In genomic region chr4:144695721-144696120, GRCh38 we compare ENCODE assay signal across 36 cellular contexts. TPM values are rescaled to one million over a fixed set of nuclear protein-coding genes. Genes with fewer than 3 reads are reported as not detected.
"Had no signal": no experiment of that assay in that cellular context is flagged by ENCODE, and none has a peak within 500 bp of the region (broad histone marks: within the 10 kb centered on the region; RNA-seq: fewer than 3 reads in every experiment).

No MANE protein-coding gene starts in this region.

- ATAC-seq: activated CD4-positive, alpha-beta T cell treated with anti-CD3 and anti-CD28 coated beads for 36 hours; activated CD4-positive, CD25-positive, alpha-beta regulatory T cell treated with anti-CD3 and anti-CD28 coated beads, Interleukin-2, amount 50 U/mL, for 24 hours; activated CD8-positive, alpha-beta memory T cell treated with anti-CD3 and anti-CD28 coated beads, Interleukin-2, amount 10 ng/mL, durations not matched to agents 7 days and 5 days; activated CD8-positive, alpha-beta T cell treated with anti-CD3 and anti-CD28 coated beads, Interleukin-2, amount 10 ng/mL, durations not matched to agents 7 days and 5 days; activated naive CD8-positive, alpha-beta T cell treated with anti-CD3 and anti-CD28 coated beads, Interleukin-2, amount 50 U/mL, for 24 hours; WTC11 had no signal

- H3K4me1 Mint-ChIP-seq: activated CD4-positive, alpha-beta memory T cell treated with anti-CD3 and anti-CD28 coated beads, Interleukin-2, amount 10 ng/mL, durations not matched to agents 7 days and 5 days; activated CD4-positive, alpha-beta T cell treated with anti-CD3 and anti-CD28 coated beads for 36 hours; activated CD4-positive, alpha-beta T cell treated with anti-CD3 and anti-CD28 coated beads, Interleukin-2, amount 10 ng/mL, durations not matched to agents 7 days and 5 days; activated CD8-positive, alpha-beta memory T cell treated with anti-CD3 and anti-CD28 coated beads, Interleukin-2, amount 10 ng/mL, durations not matched to agents 7 days and 5 days; activated naive CD4-positive, alpha-beta T cell treated with anti-CD3 and anti-CD28 coated beads, Interleukin-2, amount 10 ng/mL, durations not matched to agents 7 days and 5 days; activated naive CD4-positive, alpha-beta T cell treated with anti-CD3 and anti-CD28 coated beads, Interleukin-2, amount 50 U/mL, for 24 hours; activated naive CD8-positive, alpha-beta T cell treated with anti-CD3 and anti-CD28 coated beads, Interleukin-2, amount 10 ng/mL, durations not matched to agents 7 days and 5 days; activated naive CD8-positive, alpha-beta T cell treated with anti-CD3 and anti-CD28 coated beads, Interleukin-2, amount 50 U/mL, for 24 hours; brain; WTC11 had no signal

- H3K36me3 ChIP-seq: ascending aorta, WERI-Rb-1 had no signal

- H3K27me3 Mint-ChIP-seq: activated CD4-positive, alpha-beta memory T cell treated with anti-CD3 and anti-CD28 coated beads, Interleukin-2, amount 10 ng/mL, durations not matched to agents 7 days and 5 days; activated CD4-positive, alpha-beta T cell treated with anti-CD3 and anti-CD28 coated beads for 36 hours; activated CD4-positive, alpha-beta T cell treated with anti-CD3 and anti-CD28 coated beads, Interleukin-2, amount 10 ng/mL, durations not matched to agents 7 days and 5 days; activated CD8-positive, alpha-beta memory T cell treated with anti-CD3 and anti-CD28 coated beads, Interleukin-2, amount 10 ng/mL, durations not matched to agents 7 days and 5 days; activated naive CD4-positive, alpha-beta T cell treated with anti-CD3 and anti-CD28 coated beads, Interleukin-2, amount 10 ng/mL, durations not matched to agents 7 days and 5 days; activated naive CD8-positive, alpha-beta T cell; activated naive CD8-positive, alpha-beta T cell treated with anti-CD3 and anti-CD28 coated beads, Interleukin-2, amount 10 ng/mL, durations not matched to agents 7 days and 5 days; activated naive CD8-positive, alpha-beta T cell treated with anti-CD3 and anti-CD28 coated beads, Interleukin-2, amount 50 U/mL, for 24 hours; activated T-cell treated with anti-CD3 and anti-CD28 coated beads, Interleukin-2, amount 50 U/mL, for 24 hours had no signal

- H3K36me3 Mint-ChIP-seq: activated CD8-positive, alpha-beta memory T cell treated with anti-CD3 and anti-CD28 coated beads, Interleukin-2, amount 10 ng/mL, durations not matched to agents 7 days and 5 days; activated naive CD4-positive, alpha-beta T cell treated with anti-CD3 and anti-CD28 coated beads, Interleukin-2, amount 10 ng/mL, durations not matched to agents 7 days and 5 days; activated naive CD4-positive, alpha-beta T cell treated with anti-CD3 and anti-CD28 coated beads, Interleukin-2, amount 50 U/mL, for 24 hours; activated naive CD8-positive, alpha-beta T cell; activated naive CD8-positive, alpha-beta T cell treated with anti-CD3 and anti-CD28 coated beads, Interleukin-2, amount 10 ng/mL, durations not matched to agents 7 days and 5 days; brain; WTC11 had no signal

- H3K27ac ChIP-seq: ascending aorta, WERI-Rb-1 had no signal

- H3K4me3 Mint-ChIP-seq: activated CD4-positive, alpha-beta memory T cell treated with anti-CD3 and anti-CD28 coated beads, Interleukin-2, amount 10 ng/mL, durations not matched to agents 7 days and 5 days; activated CD4-positive, alpha-beta T cell treated with anti-CD3 and anti-CD28 coated beads for 36 hours; activated CD4-positive, alpha-beta T cell treated with anti-CD3 and anti-CD28 coated beads, Interleukin-2, amount 10 ng/mL, durations not matched to agents 7 days and 5 days; activated CD8-positive, alpha-beta memory T cell treated with anti-CD3 and anti-CD28 coated beads, Interleukin-2, amount 10 ng/mL, durations not matched to agents 7 days and 5 days; activated CD8-positive, alpha-beta T cell treated with anti-CD3 and anti-CD28 coated beads, Interleukin-2, amount 10 ng/mL, durations not matched to agents 7 days and 5 days; activated naive CD4-positive, alpha-beta T cell treated with anti-CD3 and anti-CD28 coated beads, Interleukin-2, amount 10 ng/mL, durations not matched to agents 7 days and 5 days; activated naive CD4-positive, alpha-beta T cell treated with anti-CD3 and anti-CD28 coated beads, Interleukin-2, amount 50 U/mL, for 24 hours; activated naive CD8-positive, alpha-beta T cell; activated naive CD8-positive, alpha-beta T cell treated with anti-CD3 and anti-CD28 coated beads, Interleukin-2, amount 10 ng/mL, durations not matched to agents 7 days and 5 days; activated naive CD8-positive, alpha-beta T cell treated with anti-CD3 and anti-CD28 coated beads, Interleukin-2, amount 50 U/mL, for 24 hours; activated T-cell treated with anti-CD3 and anti-CD28 coated beads, Interleukin-2, amount 50 U/mL, for 24 hours; brain; T-helper 1 cell treated with Interleukin-12 subunit alpha and Interleukin-12 subunit beta and Interleukin-4 antibody, amounts not matched to agents 30 μg/mL and 1 μg/mL, for 36 hours; T-helper 2 cell treated with Interferon-gamma antibody and Interleukin-4, amounts not matched to agents 5 μg/mL and 100 μg/mL, for 36 hours; WTC11 had no signal

- H3K4me1 ChIP-seq: ascending aorta had no signal

- DNase-seq: activated CD4-positive, alpha-beta memory T cell treated with anti-CD3 and anti-CD28 coated beads, Interleukin-2, amount 10 ng/mL, durations not matched to agents 7 days and 5 days; activated CD4-positive, alpha-beta T cell treated with anti-CD3 and anti-CD28 coated beads for 1 hour; activated CD4-positive, alpha-beta T cell treated with anti-CD3 and anti-CD28 coated beads for 36 hours; activated CD4-positive, alpha-beta T cell treated with anti-CD3 and anti-CD28 coated beads for 48 hours; activated CD4-positive, alpha-beta T cell treated with anti-CD3 and anti-CD28 coated beads, Interleukin-2, amount 10 ng/mL, durations not matched to agents 7 days and 5 days; activated CD4-positive, alpha-beta T cell treated with anti-CD3 and anti-CD28 coated beads, Interleukin-2, amount 50 U/mL, for 48 hours; activated CD4-positive, CD25-positive, alpha-beta regulatory T cell; activated CD8-positive, alpha-beta memory T cell treated with anti-CD3 and anti-CD28 coated beads for 24 hours; activated CD8-positive, alpha-beta memory T cell treated with anti-CD3 and anti-CD28 coated beads, Interleukin-2, amount 10 ng/mL, durations not matched to agents 7 days and 5 days; activated CD8-positive, alpha-beta memory T cell treated with anti-CD3 and anti-CD28 coated beads, Interleukin-2, amount 50 U/mL, for 48 hours; activated CD8-positive, alpha-beta T cell treated with anti-CD3 and anti-CD28 coated beads, Interleukin-2, amount 10 ng/mL, durations not matched to agents 7 days and 5 days; activated effector memory CD4-positive, alpha-beta T cell treated with Interleukin-2 at 50 U/mL for 16 hours; activated gamma-delta T cell; activated naive CD4-positive, alpha-beta T cell treated with anti-CD3 and anti-CD28 coated beads, Interleukin-2, amount 10 ng/mL, durations not matched to agents 7 days and 5 days; activated naive CD4-positive, alpha-beta T cell treated with Interleukin-2 at 50 U/mL for 16 hours; activated naive CD8-positive, alpha-beta T cell treated with anti-CD3 and anti-CD28 coated beads, Interleukin-2, amount 10 ng/mL, durations not matched to agents 7 days and 5 days; activated naive CD8-positive, alpha-beta T cell treated with anti-CD3 and anti-CD28 coated beads, Interleukin-2, amount 50 U/mL, for 24 hours; activated T-cell treated with anti-CD3 and anti-CD28 coated beads, Interleukin-2, amount 50 U/mL, for 24 hours; activated T-cell treated with anti-CD3 and anti-CD28 coated beads, Interleukin-2, amount 50 U/mL, for 48 hours; amygdala; anterior cingulate cortex; central memory CD4-positive, alpha-beta T cell; T-helper 1 cell; T-helper 2 cell; T-helper 9 cell; WERI-Rb-1 had no signal

- H3K9me3 Mint-ChIP-seq: activated CD4-positive, alpha-beta memory T cell treated with anti-CD3 and anti-CD28 coated beads, Interleukin-2, amount 10 ng/mL, durations not matched to agents 7 days and 5 days; activated CD4-positive, alpha-beta T cell treated with anti-CD3 and anti-CD28 coated beads, Interleukin-2, amount 10 ng/mL, durations not matched to agents 7 days and 5 days; activated naive CD4-positive, alpha-beta T cell treated with anti-CD3 and anti-CD28 coated beads, Interleukin-2, amount 10 ng/mL, durations not matched to agents 7 days and 5 days; activated naive CD4-positive, alpha-beta T cell treated with anti-CD3 and anti-CD28 coated beads, Interleukin-2, amount 50 U/mL, for 24 hours; activated naive CD8-positive, alpha-beta T cell treated with anti-CD3 and anti-CD28 coated beads, Interleukin-2, amount 10 ng/mL, durations not matched to agents 7 days and 5 days; activated naive CD8-positive, alpha-beta T cell treated with anti-CD3 and anti-CD28 coated beads, Interleukin-2, amount 50 U/mL, for 24 hours; activated T-cell treated with anti-CD3 and anti-CD28 coated beads, Interleukin-2, amount 50 U/mL, for 24 hours; activated T-helper 2 cell treated with anti-CD3 and anti-CD28 coated beads, Interferon-gamma antibody, Interleukin-2, Interleukin-4, amounts not matched to agents 10 μg/mL and 5 μg/mL and 100 μg/mL, durations not matched to agents 14 hours and 24 hours and 36 hours; T-helper 1 cell treated with Interleukin-12 subunit alpha and Interleukin-12 subunit beta and Interleukin-4 antibody, amounts not matched to agents 30 μg/mL and 1 μg/mL, for 36 hours; T-helper 2 cell treated with Interferon-gamma antibody and Interleukin-4, amounts not matched to agents 5 μg/mL and 100 μg/mL, for 36 hours; WTC11 had no signal

- H3K27ac Mint-ChIP-seq: activated CD4-positive, alpha-beta memory T cell treated with anti-CD3 and anti-CD28 coated beads, Interleukin-2, amount 10 ng/mL, durations not matched to agents 7 days and 5 days; activated CD4-positive, alpha-beta T cell treated with anti-CD3 and anti-CD28 coated beads for 36 hours; activated CD4-positive, alpha-beta T cell treated with anti-CD3 and anti-CD28 coated beads, Interleukin-2, amount 10 ng/mL, durations not matched to agents 7 days and 5 days; activated CD8-positive, alpha-beta memory T cell treated with anti-CD3 and anti-CD28 coated beads, Interleukin-2, amount 10 ng/mL, durations not matched to agents 7 days and 5 days; activated CD8-positive, alpha-beta T cell treated with anti-CD3 and anti-CD28 coated beads, Interleukin-2, amount 10 ng/mL, durations not matched to agents 7 days and 5 days; activated naive CD4-positive, alpha-beta T cell treated with anti-CD3 and anti-CD28 coated beads, Interleukin-2, amount 10 ng/mL, durations not matched to agents 7 days and 5 days; activated naive CD4-positive, alpha-beta T cell treated with anti-CD3 and anti-CD28 coated beads, Interleukin-2, amount 50 U/mL, for 24 hours; activated naive CD8-positive, alpha-beta T cell; activated naive CD8-positive, alpha-beta T cell treated with anti-CD3 and anti-CD28 coated beads, Interleukin-2, amount 10 ng/mL, durations not matched to agents 7 days and 5 days; activated naive CD8-positive, alpha-beta T cell treated with anti-CD3 and anti-CD28 coated beads, Interleukin-2, amount 50 U/mL, for 24 hours; activated T-cell treated with anti-CD3 and anti-CD28 coated beads, Interleukin-2, amount 50 U/mL, for 24 hours; activated T-helper 2 cell treated with anti-CD3 and anti-CD28 coated beads, Interferon-gamma antibody, Interleukin-2, Interleukin-4, amounts not matched to agents 10 μg/mL and 5 μg/mL and 100 μg/mL, durations not matched to agents 14 hours and 24 hours and 36 hours; brain; T-helper 1 cell treated with Interleukin-12 subunit alpha and Interleukin-12 subunit beta and Interleukin-4 antibody, amounts not matched to agents 30 μg/mL and 1 μg/mL, for 36 hours; T-helper 2 cell treated with Interferon-gamma antibody and Interleukin-4, amounts not matched to agents 5 μg/mL and 100 μg/mL, for 36 hours; WTC11 had no signal

- H3K27me3 ChIP-seq: ascending aorta had no signal

- H3K4me3 ChIP-seq: ascending aorta had no signal

- H3K9me3 ChIP-seq: ascending aorta had no signal

- FAIRE-seq: TTC549 had no signal

RNA-seq across cellular contexts. Expression of gene HHIP, which starts 49.8 kb away (rescaled TPM):
- total RNA-seq: activated CD4-positive, alpha-beta memory T cell treated with anti-CD3 and anti-CD28 coated beads, Interleukin-2, amount 10 ng/mL, durations not matched to agents 7 days and 5 days; activated CD4-positive, alpha-beta T cell treated with anti-CD3 and anti-CD28 coated beads for 36 hours; activated CD4-positive, alpha-beta T cell treated with anti-CD3 and anti-CD28 coated beads, Interleukin-2, amount 10 ng/mL, durations not matched to agents 7 days and 5 days; activated CD8-positive, alpha-beta memory T cell treated with anti-CD3 and anti-CD28 coated beads, Interleukin-2, amount 10 ng/mL, durations not matched to agents 7 days and 5 days; activated CD8-positive, alpha-beta T cell treated with anti-CD3 and anti-CD28 coated beads, Interleukin-2, amount 10 ng/mL, durations not matched to agents 7 days and 5 days; activated naive CD8-positive, alpha-beta T cell treated with anti-CD3 and anti-CD28 coated beads, Interleukin-2, amount 10 ng/mL, durations not matched to agents 7 days and 5 days; activated T-helper 2 cell treated with anti-CD3 and anti-CD28 coated beads, Interferon-gamma antibody, Interleukin-2, Interleukin-4, amounts not matched to agents 10 μg/mL and 5 μg/mL and 100 μg/mL, durations not matched to agents 14 hours and 24 hours and 36 hours had no signal
